ENCODE assay signal across 18 cellular contexts in the genomic region with DNA sequence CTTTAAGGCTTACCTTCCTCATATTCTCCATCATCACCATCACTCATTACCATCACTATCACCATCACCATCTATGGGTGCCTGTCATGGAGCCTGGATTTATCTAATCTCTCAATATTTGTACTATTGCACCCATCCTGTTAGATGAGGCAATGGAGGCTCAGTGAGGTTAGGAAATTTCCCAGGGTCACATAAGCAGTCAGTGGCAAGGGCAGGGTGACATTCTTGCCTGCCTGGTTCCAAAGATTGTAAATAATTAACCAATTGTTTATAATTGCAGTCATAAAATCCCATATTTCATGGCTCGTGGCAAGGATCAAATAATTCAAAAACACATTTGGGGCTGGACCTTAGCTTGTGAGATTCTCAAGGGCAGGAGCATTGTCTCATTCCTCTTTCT. TPM values are rescaled to one million over a fixed set of nuclear protein-coding genes. Genes with fewer than 3 reads are reported as not detected.
DNase-seq lines count a peak whose midpoint lies in the region; ATAC-seq, FAIRE-seq and TF ChIP-seq lines count a peak whose summit lies in the region.
"Had no signal": no experiment of that assay in that cellular context is flagged by ENCODE, and none has a peak within 500 bp of the region (broad histone marks: within the 10 kb centered on the region; RNA-seq: fewer than 3 reads in every experiment).

No MANE protein-coding gene starts in this region.

- H3K23ac ChIP-seq in trophoblast cell (ENCODE audit: low read length) = no peak overlapping the region

- in situ Hi-C loops in GM12878 (cut with MboI) = no loop called here

- peak in 1 of 2 experiments; percentile 56 for DNase-seq in A549 (ENCODE audit: low read depth in 1 of 2, low spot score in 1 of 2)
- DNase-seq in HT-29 (ENCODE audit: low spot score) = peak; percentile 75
- no peak for DNase-seq in GM12878 (ENCODE audit: low read depth, low spot score)
- DNase-seq in mucosa of descending colon = no peak
- DNase-seq in trophoblast cell = no peak
- no peak for DNase-seq in activated CD4-positive, alpha-beta T cell treated with anti-CD3 and anti-CD28 coated beads, Interleukin-2, amount 50 U/mL, for 48 hours
- DNase-seq in erythroblast (lab: John Stamatoyannopoulos, UW) = no peak
- DNase-seq in NCI-H2081 (lab: John Stamatoyannopoulos, UW) = no peak
- DNase-seq: activated CD4-positive, alpha-beta T cell treated with anti-CD3 and anti-CD28 coated beads, Interleukin-2, amount 50 U/mL, for 1 hour; activated CD8-positive, alpha-beta memory T cell treated with anti-CD3 and anti-CD28 coated beads, Interleukin-2, amount 50 U/mL, for 4 hours; activated naive CD8-positive, alpha-beta T cell treated with anti-CD3 and anti-CD28 coated beads, Interleukin-2, amount 10 ng/mL, durations not matched to agents 7 days and 5 days; DMS79 treated with DMSO at 0.1 percent for 48 hours; H9; NCI-H146; SIG-M5; stimulated activated CD4-positive, alpha-beta T cell treated with anti-CD3 and anti-CD28 coated beads, Interleukin-12 subunit alpha, Interleukin-12 subunit beta, amount 100 ng/mL, for 4 hours; T-helper 17 cell had no signal

- H2BK120ac ChIP-seq in trophoblast cell (ENCODE audit: insufficient read depth, low read length, poor library complexity) = no peak overlapping the region

- peak overlapping the region; percentile 31 for H3K4me2 ChIP-seq in A549
- H3K4me2 ChIP-seq in GM12878 (ENCODE audit: control insufficient read depth, insufficient read depth) = no peak overlapping the region
- no peak overlapping the region for H3K4me2 ChIP-seq in trophoblast cell (ENCODE audit: low read length)

- H3K9me3 ChIP-seq in A549 (no peaks in the 10 kb centered on the region), GM12878 (replicated peaks; ENCODE audit: control insufficient read depth, insufficient read depth, low read length) (no peaks in the 10 kb centered on the region; the same call in 2 of the 3 replicates), mucosa of descending colon (peaks cover 4% of the 10 kb centered on the region), trophoblast cell (ENCODE audit: insufficient read depth, low read depth, low read length) (no peaks in the 10 kb centered on the region)

- no peak overlapping the region for H4K91ac ChIP-seq in trophoblast cell (ENCODE audit: low read depth, low read length)

- 7% methylated on average over 1 of the region's 1 CpG for WGBS in A549 (ENCODE audit: missing lambda C conversion rate)
- 100% methylated on average over 1 of the region's 1 CpG for WGBS in GM12878 (ENCODE audit: insufficient coverage, insufficient replicate concordance, low lambda C conversion rate, missing lambda C conversion rate)
- no CpG with 5 or more reads among the region's 1 CpG for WGBS in trophoblast cell (ENCODE audit: extremely low coverage, insufficient coverage, insufficient read length)

- no peak overlapping the region for H4K12ac ChIP-seq in trophoblast cell (ENCODE audit: low read depth, low read length)

- peak; percentile 17 to 52; a peak in 2 of 5 replicates for TF ChIP-seq EP300 in A549 (IDR thresholded peaks at IDR 0.05)
- no peak for TF ChIP-seq EP300 in GM12878 (IDR thresholded peaks at IDR 0.05; ENCODE audit: borderline replicate concordance in 1 of 2, control insufficient read depth in 1 of 2, low read depth in 2 of 2, low read length in 2 of 2)

- H2AK5ac ChIP-seq in trophoblast cell (ENCODE audit: low read length) = no peak overlapping the region

- H4K20me1 ChIP-seq in GM12878 (ENCODE audit: control insufficient read depth, insufficient read depth) = no peaks in the 10 kb centered on the region

- H4K8ac ChIP-seq in trophoblast cell (ENCODE audit: low read depth, low read length) = no peak overlapping the region

- no peak overlapping the region for H3K4ac ChIP-seq in trophoblast cell (ENCODE audit: low read depth, low read length)

- H3K18ac ChIP-seq in trophoblast cell (ENCODE audit: low read length) = no peak overlapping the region

- CTCF ChIA-PET in A549 (lab: Yijun Ruan, JAX) = no interaction called here
- CTCF ChIA-PET in GM12878 (lab: Yijun Ruan, JAX) = interaction anchor here (1.0 to 2.9 kb wide), 7 partner anchors 11 to 71 kb away, joined by 3 to 16 read pairs (median 4); no protein-coding TSS in a partner anchor

- RAD21 ChIA-PET in GM12878 (lab: Charles Lee; ENCODE audit: unreplicated experiment) = interaction anchor here (1.2 to 10.7 kb wide), 3 partner anchors 14 to 55 kb away, joined by 3 to 149 read pairs (median 4); partner anchors contain the start of gene MGLL

- SMC1A ChIA-PET in GM12878 (lab: Charles Lee; ENCODE audit: uncharacterized antibody, unreplicated experiment) = interaction anchor here (1.1 to 12.3 kb wide), 5 partner anchors 9 to 132 kb away, joined by 3 to 205 read pairs (median 7); no protein-coding TSS in a partner anchor

- TF ChIP-seq RAD21 in A549 (conservative IDR thresholded peaks at IDR 0.05 in 1 of 2, IDR thresholded peaks at IDR 0.05 in 1 of 2) (no peak), GM12878 (IDR thresholded peaks at IDR 0.05; ENCODE audit: insufficient read depth, low read depth, low read length) (no peak)

- H2AFZ ChIP-seq in GM12878 (ENCODE audit: control insufficient read depth, low read depth, low read length) = no peak overlapping the region
- H2AFZ ChIP-seq in trophoblast cell (ENCODE audit: insufficient read depth, low read length, poor library complexity) = no peak overlapping the region

- H2BK12ac ChIP-seq in trophoblast cell (ENCODE audit: low read length) = no peak overlapping the region

- BruUV-seq in GM12878 (replicated peaks; lab: Mats Ljungman, UMichigan) = no TSS peak

- H3K4me1 ChIP-seq in A549 (peaks cover 56% of the 10 kb centered on the region), GM12878 (ENCODE audit: control insufficient read depth, insufficient read depth, low read length) (peaks cover 68% of the 10 kb centered on the region), mucosa of descending colon (ENCODE audit: low read depth) (no peaks in the 10 kb centered on the region), trophoblast cell (ENCODE audit: control insufficient read depth in 1 of 2, insufficient read depth in 2 of 2, low read length in 2 of 2) (peaks cover 3 to 9% of the 10 kb centered on the region in 2 experiments)

- no peaks in the 10 kb centered on the region for H3K79me1 ChIP-seq in trophoblast cell (ENCODE audit: low read length)

- intact Hi-C loops in GM12878 (cut with micrococcal nuclease; ENCODE audit: unreplicated experiment) (no loop called here), mucosa of descending colon (cut with DNase I, micrococcal nuclease) (no loop called here)

- TF ChIP-seq POLR2A in A549 (IDR thresholded peaks at IDR 0.05; ENCODE audit: low read length) (no peak), GM12878 (IDR thresholded peaks at IDR 0.05; ENCODE audit: low read depth, low read length) (no peak), erythroblast (IDR thresholded peaks at IDR 0.05; ENCODE audit: low read length) (no peak)

- H3K79me2 ChIP-seq in GM12878 (ENCODE audit: control insufficient read depth, insufficient read depth, low read length) = peaks cover 67% of the 10 kb centered on the region
- no peaks in the 10 kb centered on the region for H3K79me2 ChIP-seq in trophoblast cell (ENCODE audit: control insufficient read depth, insufficient read depth, low read length, poor library complexity)

- H3K36me3 ChIP-seq in GM12878 (ENCODE audit: control insufficient read depth in 2 of 2, insufficient read depth in 2 of 2, low read length in 1 of 2) (peaks cover 4 to 8% of the 10 kb centered on the region in 2 experiments; a peak in 2 of 4 replicates), mucosa of descending colon (ENCODE audit: low read depth) (no peaks in the 10 kb centered on the region), trophoblast cell (ENCODE audit: control insufficient read depth in 1 of 2, insufficient read depth in 2 of 2, low read length in 2 of 2) (no peaks in the 10 kb centered on the region)

- H3K14ac ChIP-seq in trophoblast cell (ENCODE audit: low read length) = no peak overlapping the region

- H2BK5ac ChIP-seq in trophoblast cell (ENCODE audit: low read depth, low read length, poor library complexity) = no peak overlapping the region

- H3K27me3 ChIP-seq in GM12878 (replicated peaks in 1 of 2; ENCODE audit: control insufficient read depth in 2 of 2, insufficient read depth in 2 of 2, low read length in 1 of 2) (no peaks in the 10 kb centered on the region), trophoblast cell (ENCODE audit: insufficient read depth, low read length) (no peaks in the 10 kb centered on the region)

- peak overlapping the region; percentile 77 to 89 for H3K27ac ChIP-seq in A549
- peak overlapping the region; percentile 38 for H3K27ac ChIP-seq in GM12878 (ENCODE audit: control insufficient read depth, insufficient read depth)
- H3K27ac ChIP-seq in trophoblast cell (ENCODE audit: low read depth, low read length) = no peak overlapping the region

- POLR2A ChIA-PET in A549 (lab: Yijun Ruan, JAX) = no interaction called here
- POLR2A ChIA-PET in GM12878 (lab: Charles Lee) = interaction anchor here (0.8 to 8.8 kb wide), 4 partner anchors 9 to 55 kb away, joined by 3 to 116 read pairs (median 6); partner anchors contain the start of gene MGLL

- no peak for ATAC-seq in A549
- no peak for ATAC-seq in GM12878
- ATAC-seq in mucosa of descending colon = peak; percentile 32
- ATAC-seq: T-helper 17 cell had no signal

- no peak overlapping the region for H3K4me3 ChIP-seq in A549
- no peak overlapping the region for H3K4me3 ChIP-seq in GM12878
- no peak overlapping the region for H3K4me3 ChIP-seq in mucosa of descending colon
- no peak overlapping the region for H3K4me3 ChIP-seq in trophoblast cell (ENCODE audit: low read depth, low read length)

- FAIRE-seq in A549 (lab: Jason Lieb, UNC) (no peak), GM12878 (lab: Jason Lieb, UNC) (no peak)
- FAIRE-seq: HTR-8/SVneo had no signal

- H3K9ac ChIP-seq in GM12878 (ENCODE audit: control insufficient read depth, insufficient read depth, low read length) (no peak overlapping the region), trophoblast cell (ENCODE audit: low read length) (no peak overlapping the region)

- TF ChIP-seq CTCF in A549 (IDR thresholded peaks at IDR 0.05) (no peak), GM12878 (IDR thresholded peaks at IDR 0.05 in 2 of 3, conservative IDR thresholded peaks at IDR 0.05 in 1 of 3; ENCODE audit: control insufficient read depth in 2 of 3, extremely low read depth in 1 of 3, insufficient read depth in 1 of 3, low read depth in 3 of 3, low read length in 3 of 3) (no peak), mucosa of descending colon (IDR thresholded peaks at IDR 0.05) (no peak)

RNA-seq across cellular contexts. Expression of gene MGLL, which starts 55.2 kb away (rescaled TPM):
- polyA plus RNA-seq in A549 (2011; rRNA removed) = 38.5 and 40.2 TPM in 2 replicates
- 22.0 and 29.9 TPM in 2 replicates for polyA plus RNA-seq in A549 (2012; cell fraction: cytosol; rRNA removed)
- 21.1 and 25.0 TPM in 2 replicates for polyA plus RNA-seq in A549 (2012; cell fraction: nucleus; rRNA removed)
- 32.6 to 41.5 TPM (median 34.5 TPM) in 3 replicates for polyA plus RNA-seq in A549 (2017; fragmentation: RNase III; extraction: RNeasy Plus Mini Kit Qiagen cat#74134 plus additional on column Dnase treatment)
- polyA minus RNA-seq in A549 (2011; rRNA and poly(A)+ RNA removed) = 41.6 and 58.3 TPM in 2 replicates
- 83.6 and 95.0 TPM in 2 replicates for total RNA-seq in HT-29 (2014; rRNA removed; shearing (Covaris generic))
- 159 and 160 TPM in 2 replicates for total RNA-seq in GM12878 (2013; cell fraction: nucleolus; rRNA removed)
- 70.6 and 76.8 TPM in 2 replicates for total RNA-seq in GM12878 (2014; rRNA removed)
- 40.5 and 44.9 TPM in 2 replicates for total RNA-seq in GM12878 (2014; rRNA removed; fragmentation: Illumina TruSeq; extraction: Trizol)
- total RNA-seq in GM12878 (2021) = 103 and 112 TPM in 2 replicates
- 27.7 TPM for polyA plus RNA-seq in GM12878 (2011; ENCODE audit: low read depth)
- 35.1 and 70.0 TPM in 2 replicates for polyA plus RNA-seq in GM12878 (2011; rRNA removed)
- polyA plus RNA-seq in GM12878 (2011; cell fraction: cytosol; rRNA removed) = 57.3 and 68.0 TPM in 2 replicates
- 69.0 and 72.8 TPM in 2 replicates for polyA plus RNA-seq in GM12878 (2011; cell fraction: nucleus; rRNA removed)
- 39.3 and 54.1 TPM in 2 replicates for polyA plus RNA-seq in GM12878 (2012)
- polyA plus RNA-seq in GM12878 (2014; fragmentation: Illumina TruSeq; extraction: Trizol) = 41.3 and 72.2 TPM in 2 replicates
- 10 to 100 TPM; 49.1 to 73.6 TPM for polyA plus RNA-seq in GM12878 (2014; fragmentation: Nextera tagmentation; extraction: Ambion mirVana)
- polyA plus RNA-seq in GM12878 (2014; rRNA removed) = 65.1 and 74.2 TPM in 2 replicates
- polyA plus RNA-seq in GM12878 (2016; fragmentation: Nextera tagmentation; extraction: Ambion mirVana) = 100 to 1,000 TPM; 170 to 177 TPM
- 66.8 and 76.8 TPM in 2 replicates for polyA minus RNA-seq in GM12878 (2011; rRNA and poly(A)+ RNA removed)
- polyA minus RNA-seq in GM12878 (2011; cell fraction: cytosol; rRNA and poly(A)+ RNA removed) = 23.4 and 24.0 TPM in 2 replicates
- 47.8 and 90.9 TPM in 2 replicates for polyA minus RNA-seq in GM12878 (2011; cell fraction: nucleus; rRNA and poly(A)+ RNA removed)
- 100 to 1,000 TPM; 212 to 515 (median 221) TPM for total RNA-seq in mucosa of descending colon
- 8.0 and 9.2 TPM in 2 replicates for polyA plus RNA-seq in trophoblast cell (2013)

Comparison
In these comparisons a context has a peak if more than half of its experiments do, and no peak if none do; other contexts are left out.
1. Of the 24 proteins assayed by ChIP-seq in both GM12878 and A549: peak only in GM12878: none; only in A549: CEBPB, EP300 and MAX; in both: none; in neither: 21.